ENCODE assay signal across 8 cellular contexts in the genomic region with DNA sequence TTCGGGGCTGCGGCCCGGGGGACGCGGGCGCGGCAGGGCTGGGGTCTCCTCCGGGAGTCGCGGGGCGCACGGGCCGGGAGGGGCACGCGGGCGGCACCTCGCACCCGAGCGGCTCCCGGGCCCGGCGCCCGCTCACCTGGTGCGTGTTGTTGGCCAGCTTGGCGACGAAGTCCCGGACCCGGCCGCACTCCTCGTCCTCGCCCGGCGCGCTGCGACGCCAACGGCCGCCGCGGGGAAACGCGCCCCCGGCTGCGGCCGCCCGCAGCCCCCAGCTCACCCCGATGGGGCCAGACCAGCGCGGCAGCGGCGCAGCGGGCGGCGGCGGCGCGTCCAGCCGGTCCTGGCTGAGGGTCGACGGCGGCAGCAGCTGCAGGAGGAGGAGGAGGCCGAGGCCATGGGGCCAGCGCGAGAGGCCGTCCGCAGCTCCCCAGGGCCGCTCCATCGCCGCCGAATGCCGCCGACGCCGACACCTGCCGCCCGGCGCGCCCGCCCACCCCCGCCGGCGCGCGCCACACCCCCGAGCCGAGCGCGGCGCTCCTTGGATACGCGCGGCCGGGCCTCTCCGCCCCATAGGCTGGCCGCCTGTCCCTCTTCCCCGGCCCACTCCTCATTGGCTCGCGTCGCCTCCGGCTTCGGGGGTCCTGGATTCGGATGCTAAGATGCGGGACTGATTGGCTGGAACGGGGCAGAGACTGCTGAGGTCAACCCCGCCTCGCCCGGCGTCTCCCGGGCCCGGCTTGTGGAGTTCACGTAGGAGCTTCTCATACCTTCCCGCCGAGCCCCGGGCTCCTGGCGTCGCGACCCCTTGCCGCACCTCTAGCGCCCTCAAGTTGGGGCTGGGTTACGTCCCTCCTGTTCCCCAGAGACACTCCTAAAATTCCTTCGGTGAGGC. TPM values are rescaled to one million over a fixed set of nuclear protein-coding genes. Genes with fewer than 3 reads are reported as not detected.
DNase-seq lines count a peak whose midpoint lies in the region; ATAC-seq lines count a peak whose summit lies in the region.

Gene SORT1 (minus strand): TSS at position 468 of the 892 bp plus-strand sequence. CDS start 26 bp downstream, at position 442.

- peak within 1 kb of the TSS; percentile 85 for H3K4me3 Mint-ChIP-seq in dendritic cell treated with granulocyte-macrophage colony-stimulating factor and Interleukin-4, amounts not matched to agents 40 ng/mL and 50 ng/mL, for 4 days

- DNase-seq in A172 (ENCODE audit: low spot score) (peak; percentile 64), NCI-H524 (lab: John Stamatoyannopoulos, UW) (peak; percentile 95), left colon (peak; percentile 81 to 89)
- DNase-seq in activated CD4-positive, alpha-beta T cell treated with anti-CD3 and anti-CD28 coated beads, Interleukin-2, amount 50 U/mL, for 4 hours, result peak; percentile 19 to 24
- peak; percentile 18 to 47 for DNase-seq in stimulated activated CD4-positive, alpha-beta T cell treated with anti-CD3 and anti-CD28 coated beads, Interleukin-1b, Interleukin-23, amount 100 ng/mL, for 4 hours (ENCODE audit: low read depth in 2 of 2)

- intact Hi-C loops in dendritic cell treated with granulocyte-macrophage colony-stimulating factor and Interleukin-4, amounts not matched to agents 40 ng/mL and 50 ng/mL, for 4 days (cut with micrococcal nuclease), result loop anchor here (10.0 kb wide), 1 partner anchor 53 kb away; no protein-coding TSS in a partner anchor
- intact Hi-C loops in left colon (cut with DNase I, micrococcal nuclease), result loop anchor here in 1 of 2 donors (5.0 kb wide), 1 partner anchor 120 kb away; no protein-coding TSS in a partner anchor

- H3K4me1 Mint-ChIP-seq in dendritic cell treated with granulocyte-macrophage colony-stimulating factor and Interleukin-4, amounts not matched to agents 40 ng/mL and 50 ng/mL, for 4 days (ENCODE audit: low read depth), result peaks cover 52% of the 10 kb centered on the region

- H3K27me3 Mint-ChIP-seq in dendritic cell treated with granulocyte-macrophage colony-stimulating factor and Interleukin-4, amounts not matched to agents 40 ng/mL and 50 ng/mL, for 4 days, result peaks cover 5% of the 10 kb centered on the region

- peaks cover 25% of the 10 kb centered on the region for H3K36me3 Mint-ChIP-seq in dendritic cell treated with granulocyte-macrophage colony-stimulating factor and Interleukin-4, amounts not matched to agents 40 ng/mL and 50 ng/mL, for 4 days (ENCODE audit: low read depth)

- no peaks in the 10 kb centered on the region for H3K9me3 Mint-ChIP-seq in dendritic cell treated with granulocyte-macrophage colony-stimulating factor and Interleukin-4, amounts not matched to agents 40 ng/mL and 50 ng/mL, for 4 days

- ATAC-seq in GM18907 (IDR thresholded peaks at IDR 0.05; ENCODE audit: unreplicated experiment), result peak; percentile 80
- ATAC-seq in HG03439 (IDR thresholded peaks at IDR 0.05; ENCODE audit: unreplicated experiment), result peak; percentile 78
- peak; percentile 85 for ATAC-seq in left colon

- peak within 1 kb of the TSS; percentile 93 for H3K27ac Mint-ChIP-seq in dendritic cell treated with granulocyte-macrophage colony-stimulating factor and Interleukin-4, amounts not matched to agents 40 ng/mL and 50 ng/mL, for 4 days

RNA-seq across cellular contexts. Expression of gene SORT1, which starts in this region (rescaled TPM):
- 15.9 and 22.7 TPM in 2 replicates for total RNA-seq in A172 (2014; rRNA removed; shearing (Covaris generic))
- 100 to 1,000 TPM; 123 to 124 TPM for total RNA-seq in left colon

Comparison
In these comparisons a context has a peak if more than half of its experiments do, and no peak if none do; other contexts are left out.
1. Peak in every context shown above with its lines: DNase-seq and ATAC-seq.
2. DNase-seq: peak in every context shown above with its lines; median percentile 95 in NCI-H524; 85 in left colon; 64 in A172; 32 in stimulated activated CD4-positive, alpha-beta T cell treated with anti-CD3 and anti-CD28 coated beads, Interleukin-1b, Interleukin-23, amount 100 ng/mL, for 4 hours; 22 in activated CD4-positive, alpha-beta T cell treated with anti-CD3 and anti-CD28 coated beads, Interleukin-2, amount 50 U/mL, for 4 hours.